1 cellular context compared by ENCODE assay signal in the genomic region with DNA sequence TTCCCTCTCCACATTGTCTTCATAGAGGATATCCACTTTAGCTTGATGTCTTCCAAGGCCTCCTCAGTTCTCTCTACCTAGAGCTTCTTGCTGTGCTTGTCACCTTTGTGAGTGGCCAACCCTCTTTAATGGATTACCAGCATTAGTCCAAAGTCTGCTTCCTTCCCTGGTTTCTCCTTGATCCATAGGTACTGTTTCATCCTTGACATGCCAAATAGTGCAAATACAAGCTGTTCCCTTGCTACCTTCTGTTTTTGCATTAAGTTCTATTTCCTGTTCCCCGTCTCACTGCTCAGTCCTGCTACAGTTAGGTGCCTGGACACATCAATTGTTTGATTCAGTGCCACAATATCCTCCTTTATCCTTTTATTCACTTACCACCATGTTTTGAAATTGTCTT.
A peak's percentile ranks its signal among the peaks of the same experiment; 100 is the strongest.
TF ChIP-seq lines count a peak whose summit lies in the region.

No MANE protein-coding gene starts in this region.

TF ChIP-seq in HepG2, 621 proteins besides CTCF, POLR2A, EP300 and RAD21 (continues in another document):
- TF ChIP-seq ZNF552 (CRISPR knock-in tag; IDR thresholded peaks at IDR 0.05; ENCODE audit: borderline replicate concordance) (no peak), PAWR (CRISPR knock-in tag; IDR thresholded peaks at IDR 0.05; ENCODE audit: borderline replicate concordance) (no peak), ZHX1 (CRISPR knock-in tag; IDR thresholded peaks at IDR 0.05; ENCODE audit: low read depth) (no peak), SMYD3 (CRISPR knock-in tag; IDR thresholded peaks at IDR 0.05) (no peak), ZNF546 (CRISPR knock-in tag; conservative IDR thresholded peaks at IDR 0.05) (no peak), NR3C1 (CRISPR knock-in tag; IDR thresholded peaks at IDR 0.05) (no peak), NFE2L2 (IDR thresholded peaks at IDR 0.05; ENCODE audit: low read length) (no peak), PCBP1 (IDR thresholded peaks at IDR 0.05; ENCODE audit: borderline replicate concordance, low read depth, low read length) (no peak), SMC3 (IDR thresholded peaks at IDR 0.05; ENCODE audit: low read length) (no peak), CAMTA2 (CRISPR knock-in tag; IDR thresholded peaks at IDR 0.05; ENCODE audit: borderline replicate concordance) (no peak), POGZ (CRISPR knock-in tag; IDR thresholded peaks at IDR 0.05) (no peak), SRSF4 (IDR thresholded peaks at IDR 0.05; ENCODE audit: low read depth, low read length, poor library complexity, severe bottlenecking) (no peak), HDAC6 (IDR thresholded peaks at IDR 0.05; ENCODE audit: low read depth, low read length) (no peak), ZNF430 (CRISPR knock-in tag; IDR thresholded peaks at IDR 0.05) (no peak), ZNF143 (CRISPR knock-in tag; IDR thresholded peaks at IDR 0.05) (no peak), FOXA1 (IDR thresholded peaks at IDR 0.05) (no peak), FOXA1 (CRISPR knock-in tag; IDR thresholded peaks at IDR 0.05) (no peak), ZNF776 (CRISPR knock-in tag; IDR thresholded peaks at IDR 0.05) (no peak), PAXIP1 (CRISPR knock-in tag; conservative IDR thresholded peaks at IDR 0.05) (peak; percentile 83), AFF4 (CRISPR knock-in tag; IDR thresholded peaks at IDR 0.05) (no peak), POLR2AphosphoS2 (IDR thresholded peaks at IDR 0.05; ENCODE audit: low read depth, low read length) (no peak), TEAD3 (CRISPR knock-in tag; optimal IDR thresholded peaks at IDR 0.05; ENCODE audit: borderline replicate concordance) (peak; percentile 34), KLF15 (CRISPR knock-in tag; IDR thresholded peaks at IDR 0.05; ENCODE audit: borderline replicate concordance) (no peak), HNF4A (CRISPR knock-in tag; IDR thresholded peaks at IDR 0.05) (peak; percentile 88), ZSCAN31 (CRISPR knock-in tag; IDR thresholded peaks at IDR 0.05; ENCODE audit: low read depth) (no peak), ZNF296 (CRISPR knock-in tag; conservative IDR thresholded peaks at IDR 0.05) (no peak)
- TF ChIP-seq, protein P1, sequence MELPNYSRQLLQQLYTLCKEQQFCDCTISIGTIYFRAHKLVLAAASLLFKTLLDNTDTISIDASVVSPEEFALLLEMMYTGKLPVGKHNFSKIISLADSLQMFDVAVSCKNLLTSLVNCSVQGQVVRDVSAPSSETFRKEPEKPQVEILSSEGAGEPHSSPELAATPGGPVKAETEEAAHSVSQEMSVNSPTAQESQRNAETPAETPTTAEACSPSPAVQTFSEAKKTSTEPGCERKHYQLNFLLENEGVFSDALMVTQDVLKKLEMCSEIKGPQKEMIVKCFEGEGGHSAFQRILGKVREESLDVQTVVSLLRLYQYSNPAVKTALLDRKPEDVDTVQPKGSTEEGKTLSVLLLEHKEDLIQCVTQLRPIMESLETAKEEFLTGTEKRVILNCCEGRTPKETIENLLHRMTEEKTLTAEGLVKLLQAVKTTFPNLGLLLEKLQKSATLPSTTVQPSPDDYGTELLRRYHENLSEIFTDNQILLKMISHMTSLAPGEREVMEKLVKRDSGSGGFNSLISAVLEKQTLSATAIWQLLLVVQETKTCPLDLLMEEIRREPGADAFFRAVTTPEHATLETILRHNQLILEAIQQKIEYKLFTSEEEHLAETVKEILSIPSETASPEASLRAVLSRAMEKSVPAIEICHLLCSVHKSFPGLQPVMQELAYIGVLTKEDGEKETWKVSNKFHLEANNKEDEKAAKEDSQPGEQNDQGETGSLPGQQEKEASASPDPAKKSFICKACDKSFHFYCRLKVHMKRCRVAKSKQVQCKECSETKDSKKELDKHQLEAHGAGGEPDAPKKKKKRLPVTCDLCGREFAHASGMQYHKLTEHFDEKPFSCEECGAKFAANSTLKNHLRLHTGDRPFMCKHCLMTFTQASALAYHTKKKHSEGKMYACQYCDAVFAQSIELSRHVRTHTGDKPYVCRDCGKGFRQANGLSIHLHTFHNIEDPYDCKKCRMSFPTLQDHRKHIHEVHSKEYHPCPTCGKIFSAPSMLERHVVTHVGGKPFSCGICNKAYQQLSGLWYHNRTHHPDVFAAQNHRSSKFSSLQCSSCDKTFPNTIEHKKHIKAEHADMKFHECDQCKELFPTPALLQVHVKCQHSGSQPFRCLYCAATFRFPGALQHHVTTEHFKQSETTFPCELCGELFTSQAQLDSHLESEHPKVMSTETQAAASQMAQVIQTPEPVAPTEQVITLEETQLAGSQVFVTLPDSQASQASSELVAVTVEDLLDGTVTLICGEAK (IDR thresholded peaks at IDR 0.05) = no peak
- TF ChIP-seq, protein P1 (CRISPR knock-in tag; IDR thresholded peaks at IDR 0.05) = no peak
- TF ChIP-seq, protein P2, sequence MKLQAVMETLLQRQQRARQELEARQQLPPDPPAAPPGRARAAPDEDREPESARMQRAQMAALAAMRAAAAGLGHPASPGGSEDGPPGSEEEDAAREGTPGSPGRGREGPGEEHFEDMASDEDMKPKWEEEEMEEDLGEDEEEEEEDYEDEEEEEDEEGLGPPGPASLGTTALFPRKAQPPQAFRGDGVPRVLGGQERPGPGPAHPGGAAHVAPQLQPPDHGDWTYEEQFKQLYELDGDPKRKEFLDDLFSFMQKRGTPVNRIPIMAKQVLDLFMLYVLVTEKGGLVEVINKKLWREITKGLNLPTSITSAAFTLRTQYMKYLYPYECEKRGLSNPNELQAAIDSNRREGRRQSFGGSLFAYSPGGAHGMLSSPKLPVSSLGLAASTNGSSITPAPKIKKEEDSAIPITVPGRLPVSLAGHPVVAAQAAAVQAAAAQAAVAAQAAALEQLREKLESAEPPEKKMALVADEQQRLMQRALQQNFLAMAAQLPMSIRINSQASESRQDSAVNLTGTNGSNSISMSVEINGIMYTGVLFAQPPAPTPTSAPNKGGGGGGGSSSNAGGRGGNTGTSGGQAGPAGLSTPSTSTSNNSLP (IDR thresholded peaks at IDR 0.05; ENCODE audit: low read depth, low read length) = no peak
- TF ChIP-seq, protein P3, sequence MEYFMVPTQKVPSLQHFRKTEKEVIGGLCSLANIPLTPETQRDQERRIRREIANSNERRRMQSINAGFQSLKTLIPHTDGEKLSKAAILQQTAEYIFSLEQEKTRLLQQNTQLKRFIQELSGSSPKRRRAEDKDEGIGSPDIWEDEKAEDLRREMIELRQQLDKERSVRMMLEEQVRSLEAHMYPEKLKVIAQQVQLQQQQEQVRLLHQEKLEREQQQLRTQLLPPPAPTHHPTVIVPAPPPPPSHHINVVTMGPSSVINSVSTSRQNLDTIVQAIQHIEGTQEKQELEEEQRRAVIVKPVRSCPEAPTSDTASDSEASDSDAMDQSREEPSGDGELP (IDR thresholded peaks at IDR 0.05; ENCODE audit: borderline replicate concordance, low read depth) = no peak
